In the genomic region with DNA sequence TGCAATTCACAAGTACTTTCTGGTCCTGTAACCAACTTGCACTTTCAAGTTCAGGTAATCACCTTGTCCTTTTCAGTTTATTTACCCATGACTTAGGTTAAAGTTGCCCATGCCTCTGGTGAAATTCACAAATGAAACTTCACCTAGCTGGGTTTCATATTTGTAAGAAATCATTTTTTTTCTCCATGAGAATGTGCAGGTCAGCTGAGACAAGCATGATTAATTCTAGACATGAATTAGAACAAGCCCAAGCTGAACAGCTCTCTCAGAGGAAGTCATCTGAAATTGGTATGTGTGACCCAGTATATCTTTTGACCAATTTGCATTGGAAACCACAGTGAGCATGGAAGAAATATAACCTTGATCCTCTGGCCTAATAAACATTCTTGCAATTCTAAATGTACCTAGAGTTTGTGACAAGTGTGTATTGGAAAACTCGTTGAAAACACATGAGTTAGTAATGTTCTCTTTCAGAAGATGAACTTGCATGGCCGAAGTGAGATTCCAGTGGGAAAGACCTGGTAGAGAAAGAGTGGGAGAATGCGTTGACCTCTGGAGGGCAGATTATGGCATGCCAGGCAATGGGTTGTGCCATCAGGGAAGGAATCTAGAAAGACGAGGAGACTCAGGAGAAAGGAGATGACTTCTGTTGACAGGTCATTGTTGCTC, we compare ENCODE assay signal across 1 cellular context.
A peak's percentile ranks its signal among the peaks of the same experiment; 100 is the strongest.
TF ChIP-seq lines count a peak whose summit lies in the region.

No MANE protein-coding gene starts in this region.

TF ChIP-seq in GM12878, 131 proteins besides CTCF, POLR2A, EP300 and RAD21 (continued from another document and continues in another):
- TF ChIP-seq, protein P1, sequence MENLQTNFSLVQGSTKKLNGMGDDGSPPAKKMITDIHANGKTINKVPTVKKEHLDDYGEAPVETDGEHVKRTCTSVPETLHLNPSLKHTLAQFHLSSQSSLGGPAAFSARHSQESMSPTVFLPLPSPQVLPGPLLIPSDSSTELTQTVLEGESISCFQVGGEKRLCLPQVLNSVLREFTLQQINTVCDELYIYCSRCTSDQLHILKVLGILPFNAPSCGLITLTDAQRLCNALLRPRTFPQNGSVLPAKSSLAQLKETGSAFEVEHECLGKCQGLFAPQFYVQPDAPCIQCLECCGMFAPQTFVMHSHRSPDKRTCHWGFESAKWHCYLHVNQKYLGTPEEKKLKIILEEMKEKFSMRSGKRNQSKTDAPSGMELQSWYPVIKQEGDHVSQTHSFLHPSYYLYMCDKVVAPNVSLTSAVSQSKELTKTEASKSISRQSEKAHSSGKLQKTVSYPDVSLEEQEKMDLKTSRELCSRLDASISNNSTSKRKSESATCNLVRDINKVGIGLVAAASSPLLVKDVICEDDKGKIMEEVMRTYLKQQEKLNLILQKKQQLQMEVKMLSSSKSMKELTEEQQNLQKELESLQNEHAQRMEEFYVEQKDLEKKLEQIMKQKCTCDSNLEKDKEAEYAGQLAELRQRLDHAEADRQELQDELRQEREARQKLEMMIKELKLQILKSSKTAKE (IDR thresholded peaks at IDR 0.05; ENCODE audit: low read depth, poor library complexity, severe bottlenecking) = peak; percentile 80
- TF ChIP-seq STAT3 (IDR thresholded peaks at IDR 0.05; ENCODE audit: low read depth, low read length) (0 out of 2 replicates have a peak, but pooled peaks have one; percentile 42), POLR2AphosphoS2 (IDR thresholded peaks at IDR 0.05; ENCODE audit: low read depth, low read length) (no peak), MYB (IDR thresholded peaks at IDR 0.05; ENCODE audit: borderline replicate concordance, low read depth, low read length) (no peak), SIN3A (IDR thresholded peaks at IDR 0.05; ENCODE audit: low read depth, low read length) (no peak), RAD51 (IDR thresholded peaks at IDR 0.05) (peak; percentile 67; the same call in 1 of the 2 replicates), EED (IDR thresholded peaks at IDR 0.05; ENCODE audit: low read depth) (peak; percentile 46; the same call in 1 of the 2 replicates), TAF1 (IDR thresholded peaks at IDR 0.05; ENCODE audit: borderline replicate concordance, low read depth, low read length) (no peak), MYC (IDR thresholded peaks at IDR 0.05; ENCODE audit: insufficient read depth, insufficient read length, insufficient replicate concordance, low read length, severe bottlenecking) (no peak), CBX5 (IDR thresholded peaks at IDR 0.05; ENCODE audit: low read depth) (peak; percentile 83; the same call in 1 of the 2 replicates), NR2F1 (conservative IDR thresholded peaks at IDR 0.05) (peak; percentile 83), NFYA (IDR thresholded peaks at IDR 0.05; ENCODE audit: borderline replicate concordance, low read depth, low read length) (no peak), NR2C2 (IDR thresholded peaks at IDR 0.05; ENCODE audit: borderline replicate concordance, control insufficient read depth, insufficient read length, low read depth) (no peak), PML (IDR thresholded peaks at IDR 0.05; ENCODE audit: low read length) (peak; percentile 40; the same call in 1 of the 2 replicates), CHD1 (IDR thresholded peaks at IDR 0.05; ENCODE audit: low read depth, low read length) (no peak), YY1 (IDR thresholded peaks at IDR 0.05; ENCODE audit: low read depth, low read length) (no peak; the same call in 1 of the 2 replicates), YBX1 (IDR thresholded peaks at IDR 0.05) (no peak), RELA (IDR thresholded peaks at IDR 0.05; ENCODE audit: borderline replicate concordance, partially characterized antibody) (no peak), SUZ12 (IDR thresholded peaks at IDR 0.05; ENCODE audit: unreplicated experiment) (no peak), IKZF1 (conservative IDR thresholded peaks at IDR 0.05) (peak; percentile 47; the same call in 1 of the 2 replicates), ZNF384 (IDR thresholded peaks at IDR 0.05; ENCODE audit: borderline replicate concordance, low read depth, low read length) (peak; percentile 44; the same call in 1 of the 2 replicates), POU2F2 (IDR thresholded peaks at IDR 0.05; ENCODE audit: borderline replicate concordance, low read depth, low read length) (0 out of 3 replicates have a peak, but pooled peaks have one; percentile 38), NRF1 (conservative IDR thresholded peaks at IDR 0.05; ENCODE audit: low read depth, low read length) (no peak), HDAC2 (IDR thresholded peaks at IDR 0.05) (no peak), SMAD5 (IDR thresholded peaks at IDR 0.05; ENCODE audit: low read depth) (peak; percentile 27; the same call in 1 of the 2 replicates), RBBP5 (conservative IDR thresholded peaks at IDR 0.05) (no peak), ASH2L (IDR thresholded peaks at IDR 0.05; ENCODE audit: borderline replicate concordance, low read depth) (no peak), MTA2 (IDR thresholded peaks at IDR 0.05; ENCODE audit: low read depth) (peak; percentile 75; the same call in 1 of the 2 replicates), SUPT20H (IDR thresholded peaks at IDR 0.05; ENCODE audit: borderline replicate concordance, control insufficient read depth, low read depth, low read length) (no peak)
- TF ChIP-seq, protein P2, sequence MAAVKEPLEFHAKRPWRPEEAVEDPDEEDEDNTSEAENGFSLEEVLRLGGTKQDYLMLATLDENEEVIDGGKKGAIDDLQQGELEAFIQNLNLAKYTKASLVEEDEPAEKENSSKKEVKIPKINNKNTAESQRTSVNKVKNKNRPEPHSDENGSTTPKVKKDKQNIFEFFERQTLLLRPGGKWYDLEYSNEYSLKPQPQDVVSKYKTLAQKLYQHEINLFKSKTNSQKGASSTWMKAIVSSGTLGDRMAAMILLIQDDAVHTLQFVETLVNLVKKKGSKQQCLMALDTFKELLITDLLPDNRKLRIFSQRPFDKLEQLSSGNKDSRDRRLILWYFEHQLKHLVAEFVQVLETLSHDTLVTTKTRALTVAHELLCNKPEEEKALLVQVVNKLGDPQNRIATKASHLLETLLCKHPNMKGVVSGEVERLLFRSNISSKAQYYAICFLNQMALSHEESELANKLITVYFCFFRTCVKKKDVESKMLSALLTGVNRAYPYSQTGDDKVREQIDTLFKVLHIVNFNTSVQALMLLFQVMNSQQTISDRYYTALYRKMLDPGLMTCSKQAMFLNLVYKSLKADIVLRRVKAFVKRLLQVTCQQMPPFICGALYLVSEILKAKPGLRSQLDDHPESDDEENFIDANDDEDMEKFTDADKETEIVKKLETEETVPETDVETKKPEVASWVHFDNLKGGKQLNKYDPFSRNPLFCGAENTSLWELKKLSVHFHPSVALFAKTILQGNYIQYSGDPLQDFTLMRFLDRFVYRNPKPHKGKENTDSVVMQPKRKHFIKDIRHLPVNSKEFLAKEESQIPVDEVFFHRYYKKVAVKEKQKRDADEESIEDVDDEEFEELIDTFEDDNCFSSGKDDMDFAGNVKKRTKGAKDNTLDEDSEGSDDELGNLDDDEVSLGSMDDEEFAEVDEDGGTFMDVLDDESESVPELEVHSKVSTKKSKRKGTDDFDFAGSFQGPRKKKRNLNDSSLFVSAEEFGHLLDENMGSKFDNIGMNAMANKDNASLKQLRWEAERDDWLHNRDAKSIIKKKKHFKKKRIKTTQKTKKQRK (IDR thresholded peaks at IDR 0.05; ENCODE audit: low read depth, low read length) = no peak
- TF ChIP-seq, protein P3, sequence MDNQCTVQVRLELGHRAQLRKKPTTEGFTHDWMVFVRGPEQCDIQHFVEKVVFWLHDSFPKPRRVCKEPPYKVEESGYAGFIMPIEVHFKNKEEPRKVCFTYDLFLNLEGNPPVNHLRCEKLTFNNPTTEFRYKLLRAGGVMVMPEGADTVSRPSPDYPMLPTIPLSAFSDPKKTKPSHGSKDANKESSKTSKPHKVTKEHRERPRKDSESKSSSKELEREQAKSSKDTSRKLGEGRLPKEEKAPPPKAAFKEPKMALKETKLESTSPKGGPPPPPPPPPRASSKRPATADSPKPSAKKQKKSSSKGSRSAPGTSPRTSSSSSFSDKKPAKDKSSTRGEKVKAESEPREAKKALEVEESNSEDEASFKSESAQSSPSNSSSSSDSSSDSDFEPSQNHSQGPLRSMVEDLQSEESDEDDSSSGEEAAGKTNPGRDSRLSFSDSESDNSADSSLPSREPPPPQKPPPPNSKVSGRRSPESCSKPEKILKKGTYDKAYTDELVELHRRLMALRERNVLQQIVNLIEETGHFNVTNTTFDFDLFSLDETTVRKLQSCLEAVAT (IDR thresholded peaks at IDR 0.05) = peak; percentile 64; the same call in 1 of the 2 replicates
- TF ChIP-seq, protein P4, sequence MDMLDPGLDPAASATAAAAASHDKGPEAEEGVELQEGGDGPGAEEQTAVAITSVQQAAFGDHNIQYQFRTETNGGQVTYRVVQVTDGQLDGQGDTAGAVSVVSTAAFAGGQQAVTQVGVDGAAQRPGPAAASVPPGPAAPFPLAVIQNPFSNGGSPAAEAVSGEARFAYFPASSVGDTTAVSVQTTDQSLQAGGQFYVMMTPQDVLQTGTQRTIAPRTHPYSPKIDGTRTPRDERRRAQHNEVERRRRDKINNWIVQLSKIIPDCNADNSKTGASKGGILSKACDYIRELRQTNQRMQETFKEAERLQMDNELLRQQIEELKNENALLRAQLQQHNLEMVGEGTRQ (IDR thresholded peaks at IDR 0.05; ENCODE audit: borderline replicate concordance, low read depth, low read length) = no peak
- TF ChIP-seq, protein P5, sequence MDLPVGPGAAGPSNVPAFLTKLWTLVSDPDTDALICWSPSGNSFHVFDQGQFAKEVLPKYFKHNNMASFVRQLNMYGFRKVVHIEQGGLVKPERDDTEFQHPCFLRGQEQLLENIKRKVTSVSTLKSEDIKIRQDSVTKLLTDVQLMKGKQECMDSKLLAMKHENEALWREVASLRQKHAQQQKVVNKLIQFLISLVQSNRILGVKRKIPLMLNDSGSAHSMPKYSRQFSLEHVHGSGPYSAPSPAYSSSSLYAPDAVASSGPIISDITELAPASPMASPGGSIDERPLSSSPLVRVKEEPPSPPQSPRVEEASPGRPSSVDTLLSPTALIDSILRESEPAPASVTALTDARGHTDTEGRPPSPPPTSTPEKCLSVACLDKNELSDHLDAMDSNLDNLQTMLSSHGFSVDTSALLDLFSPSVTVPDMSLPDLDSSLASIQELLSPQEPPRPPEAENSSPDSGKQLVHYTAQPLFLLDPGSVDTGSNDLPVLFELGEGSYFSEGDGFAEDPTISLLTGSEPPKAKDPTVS (IDR thresholded peaks at IDR 0.05; ENCODE audit: low read depth, low read length) = no peak
- TF ChIP-seq, protein P6, sequence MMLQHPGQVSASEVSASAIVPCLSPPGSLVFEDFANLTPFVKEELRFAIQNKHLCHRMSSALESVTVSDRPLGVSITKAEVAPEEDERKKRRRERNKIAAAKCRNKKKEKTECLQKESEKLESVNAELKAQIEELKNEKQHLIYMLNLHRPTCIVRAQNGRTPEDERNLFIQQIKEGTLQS (IDR thresholded peaks at IDR 0.05; ENCODE audit: borderline replicate concordance, extremely low read depth, low read depth, low read length) = no peak
- TF ChIP-seq, protein P7, sequence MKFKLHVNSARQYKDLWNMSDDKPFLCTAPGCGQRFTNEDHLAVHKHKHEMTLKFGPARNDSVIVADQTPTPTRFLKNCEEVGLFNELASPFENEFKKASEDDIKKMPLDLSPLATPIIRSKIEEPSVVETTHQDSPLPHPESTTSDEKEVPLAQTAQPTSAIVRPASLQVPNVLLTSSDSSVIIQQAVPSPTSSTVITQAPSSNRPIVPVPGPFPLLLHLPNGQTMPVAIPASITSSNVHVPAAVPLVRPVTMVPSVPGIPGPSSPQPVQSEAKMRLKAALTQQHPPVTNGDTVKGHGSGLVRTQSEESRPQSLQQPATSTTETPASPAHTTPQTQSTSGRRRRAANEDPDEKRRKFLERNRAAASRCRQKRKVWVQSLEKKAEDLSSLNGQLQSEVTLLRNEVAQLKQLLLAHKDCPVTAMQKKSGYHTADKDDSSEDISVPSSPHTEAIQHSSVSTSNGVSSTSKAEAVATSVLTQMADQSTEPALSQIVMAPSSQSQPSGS (IDR thresholded peaks at IDR 0.05; ENCODE audit: low read length) = peak; percentile 92
- TF ChIP-seq, protein P8, sequence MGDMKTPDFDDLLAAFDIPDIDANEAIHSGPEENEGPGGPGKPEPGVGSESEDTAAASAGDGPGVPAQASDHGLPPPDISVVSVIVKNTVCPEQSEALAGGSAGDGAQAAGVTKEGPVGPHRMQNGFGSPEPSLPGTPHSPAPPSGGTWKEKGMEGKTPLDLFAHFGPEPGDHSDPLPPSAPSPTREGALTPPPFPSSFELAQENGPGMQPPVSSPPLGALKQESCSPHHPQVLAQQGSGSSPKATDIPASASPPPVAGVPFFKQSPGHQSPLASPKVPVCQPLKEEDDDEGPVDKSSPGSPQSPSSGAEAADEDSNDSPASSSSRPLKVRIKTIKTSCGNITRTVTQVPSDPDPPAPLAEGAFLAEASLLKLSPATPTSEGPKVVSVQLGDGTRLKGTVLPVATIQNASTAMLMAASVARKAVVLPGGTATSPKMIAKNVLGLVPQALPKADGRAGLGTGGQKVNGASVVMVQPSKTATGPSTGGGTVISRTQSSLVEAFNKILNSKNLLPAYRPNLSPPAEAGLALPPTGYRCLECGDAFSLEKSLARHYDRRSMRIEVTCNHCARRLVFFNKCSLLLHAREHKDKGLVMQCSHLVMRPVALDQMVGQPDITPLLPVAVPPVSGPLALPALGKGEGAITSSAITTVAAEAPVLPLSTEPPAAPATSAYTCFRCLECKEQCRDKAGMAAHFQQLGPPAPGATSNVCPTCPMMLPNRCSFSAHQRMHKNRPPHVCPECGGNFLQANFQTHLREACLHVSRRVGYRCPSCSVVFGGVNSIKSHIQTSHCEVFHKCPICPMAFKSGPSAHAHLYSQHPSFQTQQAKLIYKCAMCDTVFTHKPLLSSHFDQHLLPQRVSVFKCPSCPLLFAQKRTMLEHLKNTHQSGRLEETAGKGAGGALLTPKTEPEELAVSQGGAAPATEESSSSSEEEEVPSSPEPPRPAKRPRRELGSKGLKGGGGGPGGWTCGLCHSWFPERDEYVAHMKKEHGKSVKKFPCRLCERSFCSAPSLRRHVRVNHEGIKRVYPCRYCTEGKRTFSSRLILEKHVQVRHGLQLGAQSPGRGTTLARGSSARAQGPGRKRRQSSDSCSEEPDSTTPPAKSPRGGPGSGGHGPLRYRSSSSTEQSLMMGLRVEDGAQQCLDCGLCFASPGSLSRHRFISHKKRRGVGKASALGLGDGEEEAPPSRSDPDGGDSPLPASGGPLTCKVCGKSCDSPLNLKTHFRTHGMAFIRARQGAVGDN (IDR thresholded peaks at IDR 0.05) = peak; percentile 83; the same call in 1 of the 2 replicates
- TF ChIP-seq, protein P9, sequence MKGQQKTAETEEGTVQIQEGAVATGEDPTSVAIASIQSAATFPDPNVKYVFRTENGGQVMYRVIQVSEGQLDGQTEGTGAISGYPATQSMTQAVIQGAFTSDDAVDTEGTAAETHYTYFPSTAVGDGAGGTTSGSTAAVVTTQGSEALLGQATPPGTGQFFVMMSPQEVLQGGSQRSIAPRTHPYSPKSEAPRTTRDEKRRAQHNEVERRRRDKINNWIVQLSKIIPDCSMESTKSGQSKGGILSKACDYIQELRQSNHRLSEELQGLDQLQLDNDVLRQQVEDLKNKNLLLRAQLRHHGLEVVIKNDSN (IDR thresholded peaks at IDR 0.05; ENCODE audit: borderline replicate concordance, extremely low read length, insufficient read depth, low read depth, low read length) = no peak
